Comparison of ENCODE assay signal across 13 cellular contexts in the genomic region with DNA sequence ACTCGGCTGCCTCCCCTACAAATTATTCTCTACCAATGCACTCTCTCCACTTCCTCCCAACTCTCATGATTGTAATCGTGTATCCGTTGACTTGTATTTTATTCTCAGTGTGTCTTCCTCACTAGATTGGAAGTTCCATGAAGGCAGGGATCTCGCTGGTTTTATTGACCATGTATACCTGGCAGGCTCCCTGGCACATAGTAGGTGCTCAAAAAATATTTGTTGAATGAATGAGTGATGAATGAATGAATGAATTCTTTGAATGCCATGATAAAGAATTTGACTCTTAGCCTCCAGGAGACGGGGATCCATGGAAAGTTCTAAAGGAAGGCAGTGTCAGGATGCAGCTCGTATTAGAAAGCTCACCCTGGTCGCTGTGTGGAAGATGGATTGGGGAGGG. TPM values are rescaled to one million over a fixed set of nuclear protein-coding genes. Genes with fewer than 3 reads are reported as not detected.
A peak's percentile ranks its signal among the peaks of the same experiment; 100 is the strongest.
DNase-seq lines count a peak whose midpoint lies in the region; ATAC-seq and TF ChIP-seq lines count a peak whose summit lies in the region.
"Had no signal": no experiment of that assay in that cellular context is flagged by ENCODE, and none has a peak within 500 bp of the region (broad histone marks: within the 10 kb centered on the region; RNA-seq: fewer than 3 reads in every experiment).

No MANE protein-coding gene starts in this region.

- no peaks in the 10 kb centered on the region for H3K9me3 ChIP-seq in RWPE2 (ENCODE audit: severe bottlenecking)
- no peaks in the 10 kb centered on the region for H3K9me3 ChIP-seq in colonic mucosa
- H3K9me3 ChIP-seq in mesodermal cell (ENCODE audit: control insufficient read depth, low read length) = no peaks in the 10 kb centered on the region
- H3K9me3 ChIP-seq in aorta (ENCODE audit: control insufficient read depth, low read length) = no peaks in the 10 kb centered on the region

- DNase-seq in RWPE2 (ENCODE audit: low spot score) (no peak), colonic mucosa (no peak), substantia nigra (lab: John Stamatoyannopoulos, UW) (no peak), cerebellum (ENCODE audit: low spot score) (no peak), NCI-H2081 treated with DMSO at 0.1 percent for 48 hours (lab: John Stamatoyannopoulos, UW) (no peak), aorta (no peak)
- DNase-seq: activated CD4-positive, alpha-beta T cell treated with anti-CD3 and anti-CD28 coated beads for 48 hours; activated T-cell treated with anti-CD3 and anti-CD28 coated beads for 4 hours; GM23248; NCI-H1436 treated with DMSO at 0.1 percent for 48 hours; NK-92 treated with Interleukin-12 subunit alpha and Interleukin-12 subunit beta, amount 100 ng/mL, for 24 hours; stimulated activated naive CD8-positive, alpha-beta T cell treated with anti-CD3 and anti-CD28 coated beads, Interleukin-15, amount 100 ng/mL, for 72 hours had no signal

- ATAC-seq in RWPE2 (ENCODE audit: low read depth) (no peak), aorta (ENCODE audit: low FRiP score) (no peak)
- ATAC-seq: stimulated activated naive CD8-positive, alpha-beta T cell treated with anti-CD3 and anti-CD28 coated beads, Interleukin-15, amount 100 ng/mL, for 72 hours had no signal

- H3K4me1 ChIP-seq in RWPE2 (ENCODE audit: insufficient read depth, poor library complexity, severe bottlenecking) (peaks cover 29% of the 10 kb centered on the region), colonic mucosa (peaks cover 19% of the 10 kb centered on the region), mesodermal cell (ENCODE audit: control insufficient read depth, insufficient read depth, low read length, poor library complexity, severe bottlenecking) (peaks cover 53% of the 10 kb centered on the region), aorta (ENCODE audit: control insufficient read depth in 1 of 2, insufficient read depth in 2 of 2, low read length in 2 of 2) (no peaks in the 10 kb centered on the region)

- H3K27ac ChIP-seq in RWPE2 (ENCODE audit: poor library complexity, severe bottlenecking) (peak overlapping the region; percentile 51), colonic mucosa (peak overlapping the region; percentile 86), mesodermal cell (ENCODE audit: low read depth, low read length, severe bottlenecking) (peak overlapping the region; percentile 47), substantia nigra (ENCODE audit: low read depth, low read length, poor library complexity, severe bottlenecking) (peak overlapping the region; percentile 55), aorta (ENCODE audit: low read depth in 1 of 2, low read length in 2 of 2) (no peak overlapping the region)
- H3K27ac ChIP-seq: GM23248 had no signal

- H3K36me3 ChIP-seq in RWPE2 (ENCODE audit: low read depth) (no peaks in the 10 kb centered on the region), colonic mucosa (no peaks in the 10 kb centered on the region), mesodermal cell (ENCODE audit: control insufficient read depth, insufficient read depth, low read length) (no peaks in the 10 kb centered on the region), aorta (ENCODE audit: control insufficient read depth in 1 of 2, insufficient read depth in 2 of 2, low read length in 1 of 2) (no peaks in the 10 kb centered on the region)

- H3K4me3 ChIP-seq in RWPE2 (ENCODE audit: severe bottlenecking) = no peak overlapping the region
- no peak overlapping the region for H3K4me3 ChIP-seq in colonic mucosa
- no peak overlapping the region for H3K4me3 ChIP-seq in mesodermal cell (ENCODE audit: extremely low read depth, insufficient read depth, low read length, poor library complexity, severe bottlenecking)
- no peak overlapping the region for H3K4me3 ChIP-seq in aorta (ENCODE audit: low read length in 2 of 2)
- H3K4me3 ChIP-seq: GM23248 had no signal

- H3K27me3 ChIP-seq in RWPE2 (ENCODE audit: insufficient read depth, poor library complexity, severe bottlenecking) (no peaks in the 10 kb centered on the region), colonic mucosa (no peaks in the 10 kb centered on the region), aorta (ENCODE audit: control insufficient read depth in 1 of 2, insufficient read depth in 2 of 2, low read length in 1 of 2) (no peaks in the 10 kb centered on the region)

- no peak for TF ChIP-seq CTCF in RWPE2 (IDR thresholded peaks at IDR 0.05; ENCODE audit: poor library complexity, severe bottlenecking)
- no peak for TF ChIP-seq CTCF in colonic mucosa (IDR thresholded peaks at IDR 0.05)

- intact Hi-C loops in colonic mucosa (cut with DNase I) = no loop called here
- intact Hi-C loops in aorta (cut with DNase I) = no loop called here

- peak overlapping the region in 1 of 2 donors; percentile 76 for H3K9ac ChIP-seq in colonic mucosa (ENCODE audit: low read depth in 2 of 2, low read length in 2 of 2)
- H3K9ac ChIP-seq: GM23248 had no signal

- 83 to 88% methylated on average over 7 of the region's 7 CpGs for WGBS in mesodermal cell (ENCODE audit: insufficient coverage in 2 of 2), 2 experiments
- 92 to 94% methylated on average over 7 of the region's 7 CpGs for WGBS in aorta, 2 donors

RNA-seq across cellular contexts. Expression of gene WASF2, which starts 28.8 kb away (rescaled TPM):
- total RNA-seq in colonic mucosa = 100 to 1,000 TPM; 120 to 168 TPM
- 98.9 TPM for polyA plus RNA-seq in mesodermal cell (2013, experiment 1 of 2)
- 92.9 TPM for polyA plus RNA-seq in mesodermal cell (2013, experiment 2 of 2)
- total RNA-seq in cerebellum = 15.2 TPM
- 100 to 1,000 TPM; 155 to 164 TPM for total RNA-seq in aorta
- 10 to 100 TPM; 27.2 to 47.4 TPM for polyA plus RNA-seq in aorta

Comparison
In these comparisons a context has a peak if more than half of its experiments do, and no peak if none do; other contexts are left out.
1. H3K27ac ChIP-seq: peak in RWPE2 (single experiment), colonic mucosa (single experiment), mesodermal cell (single experiment) and substantia nigra (single experiment); none in aorta (0 of 2).